1 cellular context compared by ENCODE assay signal in the genomic region with DNA sequence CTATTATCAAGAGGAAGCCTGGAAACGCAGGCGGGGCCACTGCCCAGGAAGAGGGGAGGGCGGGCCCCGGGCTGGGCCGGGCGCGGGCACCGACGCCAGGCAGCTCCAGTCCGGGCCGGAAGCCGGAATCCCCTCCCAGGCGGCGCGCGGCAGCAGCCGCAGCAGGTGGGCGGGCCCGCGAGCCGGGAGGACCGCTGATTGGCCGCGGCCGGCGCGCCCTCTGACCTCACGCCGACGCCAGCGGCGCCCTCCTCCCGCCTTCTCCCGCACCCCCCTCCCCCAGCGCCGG.
TF ChIP-seq lines count a peak whose summit lies in the region.

No MANE protein-coding gene starts in this region.

TF ChIP-seq in GM23338, 12 proteins besides CTCF, POLR2A, EP300 and RAD21:
- TF ChIP-seq CREB1 (CRISPR knock-in tag; IDR thresholded peaks at IDR 0.05; ENCODE audit: low read depth), result peak; percentile 91
- no peak for TF ChIP-seq NANOG (IDR thresholded peaks at IDR 0.05; ENCODE audit: borderline replicate concordance)
- TF ChIP-seq, protein P1, sequence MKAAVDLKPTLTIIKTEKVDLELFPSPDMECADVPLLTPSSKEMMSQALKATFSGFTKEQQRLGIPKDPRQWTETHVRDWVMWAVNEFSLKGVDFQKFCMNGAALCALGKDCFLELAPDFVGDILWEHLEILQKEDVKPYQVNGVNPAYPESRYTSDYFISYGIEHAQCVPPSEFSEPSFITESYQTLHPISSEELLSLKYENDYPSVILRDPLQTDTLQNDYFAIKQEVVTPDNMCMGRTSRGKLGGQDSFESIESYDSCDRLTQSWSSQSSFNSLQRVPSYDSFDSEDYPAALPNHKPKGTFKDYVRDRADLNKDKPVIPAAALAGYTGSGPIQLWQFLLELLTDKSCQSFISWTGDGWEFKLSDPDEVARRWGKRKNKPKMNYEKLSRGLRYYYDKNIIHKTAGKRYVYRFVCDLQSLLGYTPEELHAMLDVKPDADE (IDR thresholded peaks at IDR 0.05), result no peak
